Comparison of ENCODE assay signal across 12 cellular contexts in genomic region chr11:46694095-46694494, GRCh38. TPM values are rescaled to one million over a fixed set of nuclear protein-coding genes. Genes with fewer than 3 reads are reported as not detected.
A peak's percentile ranks its signal among the peaks of the same experiment; 100 is the strongest.
DNase-seq lines count a peak whose midpoint lies in the region; ATAC-seq and TF ChIP-seq lines count a peak whose summit lies in the region.
"Had no signal": no experiment of that assay in that cellular context is flagged by ENCODE, and none has a peak within 500 bp of the region (broad histone marks: within the 10 kb centered on the region; RNA-seq: fewer than 3 reads in every experiment).

No MANE protein-coding gene starts in this region.

- no peak for ATAC-seq in activated T-helper 17 cell treated with anti-CD3 and anti-CD28 coated beads, Interleukin-2, amount 50 U/mL, for 72 hours (replicated peaks)
- no peak for ATAC-seq in stimulated activated naive B cell treated with anti-CD40 and anti-IgM and Interleukin-4, amounts not matched to agents 10 μg/mL and 1 μg/mL and 100 μg/mL, for 72 hours (replicated peaks)
- ATAC-seq in HG02623 (IDR thresholded peaks at IDR 0.05; ENCODE audit: unreplicated experiment) (no peak), HG03469 (IDR thresholded peaks at IDR 0.05; ENCODE audit: unreplicated experiment) (no peak)

- H3K9me3 ChIP-seq in HEK293 (ENCODE audit: control insufficient read depth, insufficient read depth, low read depth, low read length) (no peaks in the 10 kb centered on the region), Peyer's patch (no peaks in the 10 kb centered on the region)
- H3K9me3 ChIP-seq: MG63 had no signal

- H3K4me1 ChIP-seq in HEK293 (ENCODE audit: control insufficient read depth, insufficient read depth, low read length) (no peaks in the 10 kb centered on the region), Peyer's patch (peaks cover 0 to 29% (median 1%) of the 10 kb centered on the region in 4 donors)

- TF ChIP-seq CTCF in HEK293 (tag by site-specific recombination; IDR thresholded peaks at IDR 0.05) (no peak), glutamatergic neuron (IDR thresholded peaks at IDR 0.05; ENCODE audit: partially characterized antibody, unreplicated experiment) (no peak), Peyer's patch (IDR thresholded peaks at IDR 0.05) (no peak)

- CTCF ChIA-PET in HEK293 (lab: Yijun Ruan, JAX) = no interaction called here

- no peak for TF ChIP-seq POLR2A in Peyer's patch (IDR thresholded peaks at IDR 0.05)

- no peak overlapping the region for H3K4me3 Mint-ChIP-seq in activated T-helper 17 cell treated with anti-CD3 and anti-CD28 coated beads, Interleukin-2, amount 50 U/mL, for 72 hours
- H3K4me3 Mint-ChIP-seq in glutamatergic neuron (ENCODE audit: unreplicated experiment) = peak overlapping the region; percentile 38
- no peak overlapping the region for H3K4me3 Mint-ChIP-seq in stimulated activated naive B cell treated with anti-CD40 and anti-IgM and Interleukin-4, amounts not matched to agents 10 μg/mL and 1 μg/mL and 100 μg/mL, for 72 hours

- no peaks in the 10 kb centered on the region for H3K27me3 Mint-ChIP-seq in activated T-helper 17 cell treated with anti-CD3 and anti-CD28 coated beads, Interleukin-2, amount 50 U/mL, for 72 hours
- H3K27me3 Mint-ChIP-seq in glutamatergic neuron (ENCODE audit: unreplicated experiment) = peaks cover 4% of the 10 kb centered on the region
- H3K27me3 Mint-ChIP-seq in stimulated activated naive B cell treated with anti-CD40 and anti-IgM and Interleukin-4, amounts not matched to agents 10 μg/mL and 1 μg/mL and 100 μg/mL, for 72 hours = no peaks in the 10 kb centered on the region

- no peaks in the 10 kb centered on the region for H3K27me3 ChIP-seq in Peyer's patch
- H3K27me3 ChIP-seq: MG63 had no signal

- H3K4me3 ChIP-seq in HEK293 (ENCODE audit: low read depth, low read length) = no peak overlapping the region
- H3K4me3 ChIP-seq in Peyer's patch = no peak overlapping the region
- H3K4me3 ChIP-seq: MG63 had no signal

- peaks cover 71% of the 10 kb centered on the region for H3K36me3 Mint-ChIP-seq in activated T-helper 17 cell treated with anti-CD3 and anti-CD28 coated beads, Interleukin-2, amount 50 U/mL, for 72 hours (ENCODE audit: low read depth)
- H3K36me3 Mint-ChIP-seq in glutamatergic neuron (ENCODE audit: unreplicated experiment) = no peaks in the 10 kb centered on the region
- H3K36me3 Mint-ChIP-seq in stimulated activated naive B cell treated with anti-CD40 and anti-IgM and Interleukin-4, amounts not matched to agents 10 μg/mL and 1 μg/mL and 100 μg/mL, for 72 hours = peaks cover 19 to 41% of the 10 kb centered on the region in 2 donors

- POLR2A ChIA-PET in HEK293 (lab: Yijun Ruan, JAX) = no interaction called here

- DNase-seq in glutamatergic neuron (no peak), Peyer's patch (no peak)
- DNase-seq in stimulated activated naive B cell treated with anti-CD40 and anti-IgM and Interleukin-4, amounts not matched to agents 10 μg/mL and 1 μg/mL and 100 μg/mL, for 72 hours = no peak
- DNase-seq in NK-92 treated with Interleukin-12 subunit alpha and Interleukin-12 subunit beta, amount 100 ng/mL, for 24 hours (lab: John Stamatoyannopoulos, UW) = no peak
- DNase-seq: COR-L47, MG63 had no signal

- H3K36me3 ChIP-seq in HEK293 (ENCODE audit: control insufficient read depth in 2 of 2, insufficient read depth in 1 of 2, low read length in 2 of 2) = peaks cover 0 to 48% of the 10 kb centered on the region in 2 experiments; a peak in 1 of 3 replicates
- peaks cover 0 to 69% (median 0%) of the 10 kb centered on the region in 3 donors for H3K36me3 ChIP-seq in Peyer's patch

- peaks cover 9% of the 10 kb centered on the region for H3K4me1 Mint-ChIP-seq in activated T-helper 17 cell treated with anti-CD3 and anti-CD28 coated beads, Interleukin-2, amount 50 U/mL, for 72 hours
- H3K4me1 Mint-ChIP-seq in glutamatergic neuron (ENCODE audit: low read depth, unreplicated experiment) = peaks cover 11% of the 10 kb centered on the region
- peaks cover 17 to 27% of the 10 kb centered on the region in 2 donors for H3K4me1 Mint-ChIP-seq in stimulated activated naive B cell treated with anti-CD40 and anti-IgM and Interleukin-4, amounts not matched to agents 10 μg/mL and 1 μg/mL and 100 μg/mL, for 72 hours

- H3K27ac ChIP-seq in HEK293 (ENCODE audit: extremely low read depth, low read depth, low read length) = no peak overlapping the region
- no peak overlapping the region for H3K27ac ChIP-seq in Peyer's patch

- no peaks in the 10 kb centered on the region for H3K9me3 Mint-ChIP-seq in activated T-helper 17 cell treated with anti-CD3 and anti-CD28 coated beads, Interleukin-2, amount 50 U/mL, for 72 hours
- H3K9me3 Mint-ChIP-seq in glutamatergic neuron (ENCODE audit: unreplicated experiment) = peaks cover 1% of the 10 kb centered on the region
- no peaks in the 10 kb centered on the region for H3K9me3 Mint-ChIP-seq in stimulated activated naive B cell treated with anti-CD40 and anti-IgM and Interleukin-4, amounts not matched to agents 10 μg/mL and 1 μg/mL and 100 μg/mL, for 72 hours

- H3K27ac Mint-ChIP-seq in activated T-helper 17 cell treated with anti-CD3 and anti-CD28 coated beads, Interleukin-2, amount 50 U/mL, for 72 hours = peak overlapping the region; percentile 76
- H3K27ac Mint-ChIP-seq in glutamatergic neuron (ENCODE audit: unreplicated experiment) = no peak overlapping the region
- H3K27ac Mint-ChIP-seq in stimulated activated naive B cell treated with anti-CD40 and anti-IgM and Interleukin-4, amounts not matched to agents 10 μg/mL and 1 μg/mL and 100 μg/mL, for 72 hours = peak overlapping the region; percentile 44

TF ChIP-seq in HEK293, 187 proteins besides CTCF, POLR2A, EP300 and RAD21:
- TF ChIP-seq TRIM28 (IDR thresholded peaks at IDR 0.05; ENCODE audit: borderline replicate concordance, low read length) (no peak), ZIC2 (tag by site-specific recombination; IDR thresholded peaks at IDR 0.05) (peak; percentile 77)
TF ChIP-seq in HEK293: peak in this region for 1.

RNA-seq across cellular contexts. Expression of gene ARHGAP1, which starts 6.3 kb away (rescaled TPM):
- 10 to 100 TPM; 43.5 to 49.6 TPM for total RNA-seq in activated T-helper 17 cell treated with anti-CD3 and anti-CD28 coated beads, Interleukin-2, amount 50 U/mL, for 72 hours
- total RNA-seq in glutamatergic neuron (ENCODE audit: unreplicated experiment) = 38.4 TPM
- total RNA-seq in Peyer's patch = 10 to 100 TPM; 52.0 to 85.8 (median 62.7) TPM

RNA-seq across cellular contexts. Expression of gene ZNF408, which starts 6.7 kb away (rescaled TPM):
- total RNA-seq in activated T-helper 17 cell treated with anti-CD3 and anti-CD28 coated beads, Interleukin-2, amount 50 U/mL, for 72 hours = 10 to 100 TPM; 10.5 to 15.1 TPM
- total RNA-seq in glutamatergic neuron (ENCODE audit: unreplicated experiment) (10.6 TPM), Peyer's patch (10 to 100 TPM in 1 of 4 donors, 1 to 10 TPM in 3; 6.3 to 20.0 (median 8.4) TPM)

RNA-seq across cellular contexts. Expression of gene F2, which starts 24.9 kb away (rescaled TPM):
- total RNA-seq in activated T-helper 17 cell treated with anti-CD3 and anti-CD28 coated beads, Interleukin-2, amount 50 U/mL, for 72 hours = not detected
- total RNA-seq in glutamatergic neuron (ENCODE audit: unreplicated experiment) (0.29 TPM), Peyer's patch (under 1 TPM in 1 of 4 donors, not detected in 3; 0.53 TPM)
- total RNA-seq: lung microvascular endothelial cell, posterior vena cava had no signal
